In the genomic region with DNA sequence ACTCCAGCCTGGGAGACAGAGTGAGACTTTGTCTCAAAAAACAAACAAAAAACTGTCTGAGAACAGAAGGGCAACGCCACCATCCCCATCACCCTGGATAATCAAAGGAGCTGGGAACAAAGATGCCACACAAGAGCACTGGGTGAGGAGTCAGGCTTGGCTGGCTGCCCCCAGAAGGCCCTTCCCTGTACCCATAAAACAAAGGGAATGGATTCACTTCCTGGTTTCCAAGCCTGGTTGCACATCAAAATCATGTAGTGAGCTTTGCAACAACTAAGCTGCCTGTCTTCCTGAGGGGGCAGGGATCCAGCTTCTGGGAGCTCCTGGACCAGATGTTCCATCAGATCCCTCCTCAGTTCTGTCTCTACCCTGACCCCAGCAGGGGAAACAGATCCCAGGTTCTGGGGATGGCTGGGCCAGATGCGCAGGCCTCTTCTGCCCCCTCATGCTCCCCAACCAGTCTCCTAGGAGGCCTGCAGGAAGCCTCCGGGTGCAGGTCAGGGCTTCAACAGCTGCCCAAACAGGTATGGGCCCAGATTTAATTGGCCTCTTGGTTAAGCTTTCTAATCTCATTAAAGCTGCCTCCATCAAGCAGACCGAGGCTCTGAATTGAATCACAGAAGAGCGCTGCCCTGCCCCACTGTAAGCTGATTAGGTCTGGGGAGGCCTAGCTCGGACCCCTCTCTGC, we compare ENCODE assay signal across 9 cellular contexts.
DNase-seq lines count a peak whose midpoint lies in the region; ATAC-seq and TF ChIP-seq lines count a peak whose summit lies in the region.
"Had no signal": no experiment of that assay in that cellular context is flagged by ENCODE, and none has a peak within 500 bp of the region (broad histone marks: within the 10 kb centered on the region; RNA-seq: fewer than 3 reads in every experiment).

No MANE protein-coding gene starts in this region.

- no peak overlapping the region for H3K23ac ChIP-seq in H9 (ENCODE audit: insufficient read length, low read depth, low read length)

- peaks cover 91% of the 10 kb centered on the region in 2 experiments for H3K4me1 Mint-ChIP-seq in H9
- peaks cover 88% of the 10 kb centered on the region for H3K4me1 Mint-ChIP-seq in glutamatergic neuron (ENCODE audit: low read depth, unreplicated experiment)

- CTCF ChIA-PET in RWPE1 (lab: Yijun Ruan, JAX): no interaction called here

- peaks cover 26% of the 10 kb centered on the region; the same call in 1 of the 2 replicates for H3K79me2 ChIP-seq in H9 (ENCODE audit: insufficient read depth, low read length)

- H3K18ac ChIP-seq in H9 (ENCODE audit: insufficient read length, low read depth, low read length): no peak overlapping the region

- H3K9ac ChIP-seq in H9 (ENCODE audit: extremely low read depth, insufficient read length, low read length): no peak overlapping the region

- H3K27me3 ChIP-seq in H9 (ENCODE audit: insufficient read depth, low read length): no peaks in the 10 kb centered on the region

- POLR2A ChIA-PET in RWPE1 (lab: Yijun Ruan, JAX; ENCODE audit: low non-redundant PET): no interaction called here

- no peaks in the 10 kb centered on the region for H3K23me2 ChIP-seq in H9 (ENCODE audit: insufficient read length, low read depth, low read length, poor library complexity, severe bottlenecking)

- H2BK5ac ChIP-seq in H9 (ENCODE audit: insufficient read length, low read length): no peak overlapping the region

- no CpG with 5 or more reads among the region's 6 CpGs for WGBS in H9 (ENCODE audit: extremely low coverage, insufficient read length, low lambda C conversion rate)

- peak overlapping the region in 2 of 3 experiments; percentile 76 to 95; a peak in 4 of 7 replicates for H3K27ac Mint-ChIP-seq in H9
- peak overlapping the region; percentile 93 for H3K27ac Mint-ChIP-seq in glutamatergic neuron (ENCODE audit: unreplicated experiment)

- H3K4me1 ChIP-seq in H9 (ENCODE audit: insufficient read depth, low read length): peaks cover 15% of the 10 kb centered on the region

- H2BK12ac ChIP-seq in H9 (ENCODE audit: insufficient read length, low read depth, low read length): no peak overlapping the region

- H2BK20ac ChIP-seq in H9 (ENCODE audit: low read depth, low read length, poor library complexity, severe bottlenecking): no peak overlapping the region

- H3K27ac ChIP-seq in H9 (ENCODE audit: insufficient read length, low read depth, low read length): no peak overlapping the region
- H3K27ac ChIP-seq in RWPE1: peak overlapping the region; percentile 29

- H3K9me3 Mint-ChIP-seq in H9: no peaks in the 10 kb centered on the region
- H3K9me3 Mint-ChIP-seq in glutamatergic neuron (ENCODE audit: unreplicated experiment): peaks cover 60% of the 10 kb centered on the region

- H3K9me3 ChIP-seq in H9 (ENCODE audit: control insufficient read depth, low read depth, low read length): no peaks in the 10 kb centered on the region

- peaks cover 2% of the 10 kb centered on the region for H4K20me1 ChIP-seq in H9 (ENCODE audit: control insufficient read depth, insufficient read depth, insufficient read length)

- TF ChIP-seq CTCF in H9 (conservative IDR thresholded peaks at IDR 0.05) (no peak), RWPE1 (conservative IDR thresholded peaks at IDR 0.05; ENCODE audit: low read depth) (no peak), glutamatergic neuron (IDR thresholded peaks at IDR 0.05; ENCODE audit: partially characterized antibody, unreplicated experiment) (no peak)

- H2AFZ ChIP-seq in H9 (ENCODE audit: low read length): no peak overlapping the region

- H3K79me1 ChIP-seq in H9 (ENCODE audit: insufficient read depth, low read depth, low read length, poor library complexity, severe bottlenecking): peaks cover 3% of the 10 kb centered on the region

- no peak overlapping the region for H2AK5ac ChIP-seq in H9 (ENCODE audit: insufficient read length, low read length)

- no peak overlapping the region for H2BK120ac ChIP-seq in H9 (ENCODE audit: low read depth, low read length, poor library complexity, severe bottlenecking)

- H3K4me2 ChIP-seq in H9 (ENCODE audit: insufficient read depth, insufficient read length, low read length): no peak overlapping the region

- no peak overlapping the region for H4K5ac ChIP-seq in H9 (ENCODE audit: insufficient read length, low read depth, low read length)

- no peak overlapping the region for H3K56ac ChIP-seq in H9 (ENCODE audit: insufficient read length, low read depth, low read length)

- no peak overlapping the region for H2BK15ac ChIP-seq in H9 (ENCODE audit: low read depth, low read length)

- no peak for ATAC-seq in HG03342 (IDR thresholded peaks at IDR 0.05; ENCODE audit: unreplicated experiment)

- peak overlapping the region; percentile 6; the same call in 1 of the 2 replicates for H3K14ac ChIP-seq in H9 (ENCODE audit: insufficient read depth, low read length)

- no peak overlapping the region for H3T11ph ChIP-seq in H9 (ENCODE audit: low read length)

- no peaks in the 10 kb centered on the region for H3K27me3 Mint-ChIP-seq in H9 (ENCODE audit: low read depth)
- H3K27me3 Mint-ChIP-seq in glutamatergic neuron (ENCODE audit: unreplicated experiment): peaks cover 55% of the 10 kb centered on the region

- no peak overlapping the region for H4K91ac ChIP-seq in H9 (ENCODE audit: insufficient read length, low read depth, low read length)

- no peak overlapping the region for H4K8ac ChIP-seq in H9 (replicated peaks; ENCODE audit: insufficient read length, low read depth, low read length)

- H3K36me3 Mint-ChIP-seq in H9 (ENCODE audit: insufficient read depth in 1 of 3, low read depth in 3 of 3) (0 out of 7 replicates have a peak, but pooled peaks cover 0 to 4% (median 0%) of the 10 kb centered on the region in 3 experiments), glutamatergic neuron (ENCODE audit: unreplicated experiment) (no peaks in the 10 kb centered on the region)

- H3K4ac ChIP-seq in H9 (ENCODE audit: low read depth, low read length): no peak overlapping the region

- DNase-seq in H9 (no peak), RWPE1 (ENCODE audit: low spot score) (no peak), glutamatergic neuron (no peak), renal cortical epithelial cell (ENCODE audit: low read depth) (peak; percentile 67), GF-D8 (lab: John Stamatoyannopoulos, UW) (no peak), NCI-H128 (lab: John Stamatoyannopoulos, UW; ENCODE audit: unreplicated experiment) (no peak)
- DNase-seq in activated effector memory CD4-positive, alpha-beta T cell treated with anti-CD3 and anti-CD28 coated beads, Interleukin-2, amount 50 U/mL, for 16 hours: no peak
- DNase-seq: amniotic stem cell had no signal

- H3K4me3 Mint-ChIP-seq in H9 (no peak overlapping the region), glutamatergic neuron (ENCODE audit: unreplicated experiment) (peak overlapping the region; percentile 83)
